Comparison of ENCODE assay signal across 14 cellular contexts in the genomic region with DNA sequence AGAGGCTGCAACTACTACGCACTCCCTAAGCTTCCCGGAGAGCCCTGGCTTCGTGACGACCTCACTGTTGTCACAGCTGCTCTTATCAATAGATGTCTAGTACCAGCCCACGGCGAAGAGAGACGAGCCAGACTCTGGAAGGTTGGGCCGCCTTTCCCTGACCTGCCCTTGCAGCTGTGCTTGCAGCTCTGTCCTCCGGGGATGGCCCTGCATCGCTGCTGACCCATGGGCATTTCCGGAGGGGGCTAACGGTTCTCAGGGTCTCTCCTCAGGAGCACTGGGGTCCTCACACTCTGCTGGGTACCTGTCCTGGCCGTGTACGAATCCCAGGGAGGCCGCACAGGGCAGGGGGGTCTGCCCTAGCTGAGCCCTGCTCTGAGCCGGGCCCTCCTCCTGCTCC.
DNase-seq lines count a peak whose midpoint lies in the region; ATAC-seq and TF ChIP-seq lines count a peak whose summit lies in the region.
"Had no signal": no experiment of that assay in that cellular context is flagged by ENCODE, and none has a peak within 500 bp of the region (broad histone marks: within the 10 kb centered on the region; RNA-seq: fewer than 3 reads in every experiment).

No MANE protein-coding gene starts in this region.

- H3K27ac ChIP-seq in heart left ventricle (peak overlapping the region in 9 of 12 donors; percentile 50 to 84 (median 66)), stomach smooth muscle (ENCODE audit: low read length) (peak overlapping the region; percentile 53)
- H3K27ac ChIP-seq: ovary had no signal

- H3K9me3 Mint-ChIP-seq in activated naive CD4-positive, alpha-beta T cell treated with anti-CD3 and anti-CD28 coated beads for 36 hours, result no peaks in the 10 kb centered on the region
- H3K9me3 Mint-ChIP-seq: HFFc6 had no signal

- no peaks in the 10 kb centered on the region for H3K9me3 ChIP-seq in heart left ventricle
- H3K9me3 ChIP-seq in stomach smooth muscle (ENCODE audit: control insufficient read depth in 2 of 2, low read length in 2 of 2), result no peaks in the 10 kb centered on the region
- H3K9me3 ChIP-seq: ovary had no signal

- H3K4me3 Mint-ChIP-seq in activated naive CD4-positive, alpha-beta T cell treated with anti-CD3 and anti-CD28 coated beads for 36 hours, result no peak overlapping the region
- H3K4me3 Mint-ChIP-seq: HFFc6 had no signal

- H3K36me3 ChIP-seq in heart left ventricle (no peaks in the 10 kb centered on the region), stomach smooth muscle (ENCODE audit: control insufficient read depth in 2 of 2, insufficient read depth in 2 of 2, low read length in 2 of 2) (no peaks in the 10 kb centered on the region)
- H3K36me3 ChIP-seq: ovary had no signal

- no peaks in the 10 kb centered on the region for H3K36me3 Mint-ChIP-seq in activated naive CD4-positive, alpha-beta T cell treated with anti-CD3 and anti-CD28 coated beads for 36 hours (ENCODE audit: low read depth)

- TF ChIP-seq CTCF in heart left ventricle (IDR thresholded peaks at IDR 0.05) (no peak), GM10248 (IDR thresholded peaks at IDR 0.05; ENCODE audit: control extremely low read depth, extremely low read depth, low read depth, missing control alignments) (no peak)

- H3K4me1 ChIP-seq in heart left ventricle (peaks cover 0 to 47% (median 16%) of the 10 kb centered on the region in 12 donors), stomach smooth muscle (ENCODE audit: control insufficient read depth, insufficient read depth, low read length) (peaks cover 15% of the 10 kb centered on the region)

- no peak for TF ChIP-seq POLR2A in heart left ventricle (IDR thresholded peaks at IDR 0.05)

- DNase-seq in activated naive CD4-positive, alpha-beta T cell treated with anti-CD3 and anti-CD28 coated beads for 36 hours, result no peak
- no peak for DNase-seq in activated naive CD4-positive, alpha-beta T cell (lab: John Stamatoyannopoulos, UW)
- DNase-seq in NCI-H510A (lab: John Stamatoyannopoulos, UW) (peak; percentile 30), heart left ventricle (peak; percentile 44 to 88 (median 63)), occipital lobe (lab: John Stamatoyannopoulos, UW) (no peak), GM10248 (ENCODE audit: extremely low spot score) (no peak), superior temporal gyrus (ENCODE audit: extremely low spot score) (no peak)
- DNase-seq: central memory CD4-positive, alpha-beta T cell; effector CD8-positive, alpha-beta T cell; HFFc6; NCI-H1436 treated with DMSO at 0.1 percent for 48 hours; stimulated activated CD4-positive, alpha-beta T cell treated with anti-CD3 and anti-CD28 coated beads, Interleukin-12 subunit alpha, Interleukin-12 subunit beta, amount 100 ng/mL, for 4 hours had no signal

- H3K27me3 ChIP-seq in heart left ventricle (no peaks in the 10 kb centered on the region), stomach smooth muscle (ENCODE audit: control insufficient read depth in 1 of 2, insufficient read depth in 2 of 2, low read length in 2 of 2) (peaks cover 0 to 2% of the 10 kb centered on the region in 2 donors)
- H3K27me3 ChIP-seq: ovary had no signal

- peak overlapping the region; percentile 27 for H3K27ac Mint-ChIP-seq in activated naive CD4-positive, alpha-beta T cell treated with anti-CD3 and anti-CD28 coated beads for 36 hours
- H3K27ac Mint-ChIP-seq: HFFc6 had no signal

- H3K4me3 ChIP-seq in heart left ventricle (no peak overlapping the region), stomach smooth muscle (ENCODE audit: low read length in 2 of 2) (no peak overlapping the region)
- H3K4me3 ChIP-seq: ovary had no signal

- H3K9ac ChIP-seq in stomach smooth muscle (ENCODE audit: low read length in 2 of 2), result no peak overlapping the region

- CTCF ChIA-PET in activated naive CD4-positive, alpha-beta T cell treated with anti-CD3 and anti-CD28 coated beads for 36 hours (lab: Charles Lee), result interaction anchor here (0.6 to 1.5 kb wide), 6 partner anchors 17 to 476 kb away, joined by 3 to 6 read pairs (median 3); no protein-coding TSS in a partner anchor
- CTCF ChIA-PET in GM10248 (lab: Yijun Ruan, JAX), result interaction anchor here (1.0 kb wide), 1 partner anchor 17 kb away, joined by 3 read pairs; no protein-coding TSS in a partner anchor

- H3K27me3 Mint-ChIP-seq in activated naive CD4-positive, alpha-beta T cell treated with anti-CD3 and anti-CD28 coated beads for 36 hours (ENCODE audit: low read depth), result no peaks in the 10 kb centered on the region

- WGBS in heart left ventricle, 4 donors, result 22 to 43% (median 40%) methylated on average over 12 to 16 of the region's 16 CpGs

- peaks cover 72% of the 10 kb centered on the region for H3K4me1 Mint-ChIP-seq in activated naive CD4-positive, alpha-beta T cell treated with anti-CD3 and anti-CD28 coated beads for 36 hours (ENCODE audit: low read depth)

- peak; percentile 39 to 88 (median 82) for ATAC-seq in heart left ventricle

- POLR2A ChIA-PET in GM10248 (lab: Yijun Ruan, JAX), result no interaction called here

- intact Hi-C loops in activated naive CD4-positive, alpha-beta T cell treated with anti-CD3 and anti-CD28 coated beads for 36 hours (cut with micrococcal nuclease), result loop anchor here (2.0 to 10.0 kb wide), 3 partner anchors 119 to 337 kb away; no protein-coding TSS in a partner anchor
- intact Hi-C loops in heart left ventricle (cut with DNase I), result no loop called here

Comparison
In these comparisons a context has a peak if more than half of its experiments do, and no peak if none do; other contexts are left out.
1. DNase-seq: peak in NCI-H510A (single experiment) and heart left ventricle (5 of 5); none in activated naive CD4-positive, alpha-beta T cell treated with anti-CD3 and anti-CD28 coated beads for 36 hours (single experiment), activated naive CD4-positive, alpha-beta T cell (0 of 4), occipital lobe (single experiment), GM10248 (single experiment) and superior temporal gyrus (single experiment).